In genomic region chr4:88225216-88226107, GRCh38 we compare ENCODE assay signal across 26 cellular contexts. TPM values are rescaled to one million over a fixed set of nuclear protein-coding genes. Genes with fewer than 3 reads are reported as not detected.
A peak's percentile ranks its signal among the peaks of the same experiment; 100 is the strongest.
DNase-seq lines count a peak whose midpoint lies in the region; ATAC-seq and TF ChIP-seq lines count a peak whose summit lies in the region.
"Had no signal": no experiment of that assay in that cellular context is flagged by ENCODE, and none has a peak within 500 bp of the region (broad histone marks: within the 10 kb centered on the region; RNA-seq: fewer than 3 reads in every experiment).

No MANE protein-coding gene starts in this region.

- H3K27me3 ChIP-seq in mammary epithelial cell (ENCODE audit: insufficient read depth, low read length): no peaks in the 10 kb centered on the region
- no peaks in the 10 kb centered on the region for H3K27me3 ChIP-seq in breast epithelium
- H3K27me3 ChIP-seq in OCI-LY3 (ENCODE audit: low read depth, low read length): no peaks in the 10 kb centered on the region
- H3K27me3 ChIP-seq in naive thymus-derived CD4-positive, alpha-beta T cell (ENCODE audit: control insufficient read depth in 2 of 2, insufficient read depth in 2 of 2, low read length in 2 of 2): peaks cover 0 to 3% of the 10 kb centered on the region in 2 donors
- H3K27me3 ChIP-seq: adrenal gland, tibial nerve had no signal

- H4K20me1 ChIP-seq in mammary epithelial cell (ENCODE audit: insufficient read depth, low read length) (no peaks in the 10 kb centered on the region), OCI-LY3 (ENCODE audit: insufficient read depth, low read length) (no peaks in the 10 kb centered on the region)

- H3K36me3 ChIP-seq in mammary epithelial cell (ENCODE audit: insufficient read depth, low read length) (no peaks in the 10 kb centered on the region), breast epithelium (no peaks in the 10 kb centered on the region), OCI-LY3 (replicated peaks; ENCODE audit: low read depth, low read length) (no peaks in the 10 kb centered on the region)
- no peaks in the 10 kb centered on the region for H3K36me3 ChIP-seq in naive thymus-derived CD4-positive, alpha-beta T cell (ENCODE audit: control insufficient read depth in 2 of 3, insufficient read depth in 3 of 3, low read length in 3 of 3)
- H3K36me3 ChIP-seq: adrenal gland, tibial nerve had no signal

- no peaks in the 10 kb centered on the region for H3K9me3 ChIP-seq in mammary epithelial cell (replicated peaks; ENCODE audit: insufficient read depth, low read length)
- no peaks in the 10 kb centered on the region for H3K9me3 ChIP-seq in breast epithelium
- no peaks in the 10 kb centered on the region for H3K9me3 ChIP-seq in OCI-LY3 (ENCODE audit: insufficient read depth, low read length)
- no peaks in the 10 kb centered on the region for H3K9me3 ChIP-seq in naive thymus-derived CD4-positive, alpha-beta T cell (ENCODE audit: control insufficient read depth in 2 of 3, low read length in 3 of 3)
- H3K9me3 ChIP-seq: adrenal gland, mucosa of descending colon, psoas muscle, tibial nerve had no signal

- TF ChIP-seq CTCF in mammary epithelial cell (conservative IDR thresholded peaks at IDR 0.05 in 1 of 2, IDR thresholded peaks at IDR 0.05 in 1 of 2; ENCODE audit: extremely low read depth in 1 of 2, insufficient read depth in 1 of 2, low read depth in 1 of 2, low read length in 2 of 2): no peak
- no peak for TF ChIP-seq CTCF in breast epithelium (IDR thresholded peaks at IDR 0.05)
- no peak for TF ChIP-seq CTCF in OCI-LY3 (IDR thresholded peaks at IDR 0.05; ENCODE audit: low read depth, low read length)

- H3K4me1 ChIP-seq in mammary epithelial cell (ENCODE audit: insufficient read depth, low read length) (no peaks in the 10 kb centered on the region), breast epithelium (no peaks in the 10 kb centered on the region), OCI-LY3 (ENCODE audit: low read length) (peaks cover 11% of the 10 kb centered on the region)
- H3K4me1 ChIP-seq in naive thymus-derived CD4-positive, alpha-beta T cell (ENCODE audit: control insufficient read depth in 2 of 2, insufficient read depth in 2 of 2, low read length in 2 of 2): peaks cover 0 to 2% of the 10 kb centered on the region in 2 donors
- H3K4me1 ChIP-seq: adrenal gland had no signal

- H3K4me3 ChIP-seq in mammary epithelial cell (replicated peaks in 1 of 3; ENCODE audit: insufficient read depth in 1 of 3, low read depth in 2 of 3, low read length in 3 of 3) (no peak overlapping the region), breast epithelium (no peak overlapping the region), OCI-LY3 (ENCODE audit: low read length) (no peak overlapping the region)
- H3K4me3 ChIP-seq in naive thymus-derived CD4-positive, alpha-beta T cell (ENCODE audit: low read length): no peak overlapping the region
- H3K4me3 ChIP-seq: adrenal gland, mucosa of descending colon, psoas muscle, smooth muscle cell, tibial nerve had no signal

- no peak overlapping the region for H3K27ac Mint-ChIP-seq in naive thymus-derived CD4-positive, alpha-beta T cell
- H3K27ac Mint-ChIP-seq: CD14-positive monocyte had no signal

- ATAC-seq in esophagus mucosa: peak; percentile 24
- ATAC-seq in naive thymus-derived CD4-positive, alpha-beta T cell: no peak
- ATAC-seq: mucosa of descending colon, psoas muscle had no signal

- H3K4me1 Mint-ChIP-seq in naive thymus-derived CD4-positive, alpha-beta T cell: peaks cover 0 to 14% (median 3%) of the 10 kb centered on the region in 7 donors
- H3K4me1 Mint-ChIP-seq: CD14-positive monocyte had no signal

- H3K9me3 Mint-ChIP-seq in naive thymus-derived CD4-positive, alpha-beta T cell: peaks cover 0 to 9% (median 0%) of the 10 kb centered on the region in 11 donors

- H2AFZ ChIP-seq in mammary epithelial cell (ENCODE audit: low read depth, low read length): no peak overlapping the region
- H2AFZ ChIP-seq in OCI-LY3 (ENCODE audit: low read depth, low read length): no peak overlapping the region

- H3K27ac ChIP-seq in mammary epithelial cell (ENCODE audit: insufficient read depth, low read depth, low read length) (no peak overlapping the region), breast epithelium (no peak overlapping the region), OCI-LY3 (ENCODE audit: low read length) (no peak overlapping the region)
- no peak overlapping the region for H3K27ac ChIP-seq in naive thymus-derived CD4-positive, alpha-beta T cell (ENCODE audit: low read depth, low read length)
- H3K27ac ChIP-seq: psoas muscle, tibial nerve had no signal

- CTCF ChIA-PET in mammary epithelial cell (lab: Charles Lee; ENCODE audit: low non-redundant PET): no interaction called here
- CTCF ChIA-PET in naive thymus-derived CD4-positive, alpha-beta T cell (lab: Charles Lee): interaction anchor here (0.6 to 1.4 kb wide), 2 partner anchors 290 to 294 kb away, joined by 4 to 6 read pairs; no protein-coding TSS in a partner anchor

- intact Hi-C loops in mammary epithelial cell (cut with micrococcal nuclease): no loop called here
- intact Hi-C loops in breast epithelium (cut with DNase I; ENCODE audit: low total_unique reads): loop anchor here (10.0 kb wide), 1 partner anchor 289 kb away; no protein-coding TSS in a partner anchor
- intact Hi-C loops in naive thymus-derived CD4-positive, alpha-beta T cell (cut with micrococcal nuclease): no loop called here

- H3K9ac ChIP-seq in mammary epithelial cell (ENCODE audit: insufficient read depth, low read length) (no peak overlapping the region), OCI-LY3 (ENCODE audit: low read length) (no peak overlapping the region)

- no peak overlapping the region for H3K4me2 ChIP-seq in mammary epithelial cell (ENCODE audit: insufficient read depth, low read depth, low read length)
- peak overlapping the region; percentile 13; the same call in 1 of the 2 replicates for H3K4me2 ChIP-seq in OCI-LY3 (ENCODE audit: low read length)
- H3K4me2 ChIP-seq: smooth muscle cell had no signal

- dilution Hi-C loops in mammary epithelial cell (cut with HindIII; ENCODE audit: low sequenced_read_pairs): loop anchor here (10.0 kb wide), 1 partner anchor 279 kb away; no protein-coding TSS in a partner anchor

- POLR2A ChIA-PET in naive thymus-derived CD4-positive, alpha-beta T cell (lab: Charles Lee): no interaction called here

- H3K4me3 Mint-ChIP-seq in naive thymus-derived CD4-positive, alpha-beta T cell: peak overlapping the region in 1 of 10 donors; percentile 34
- H3K4me3 Mint-ChIP-seq: CD14-positive monocyte, neural crest cell had no signal

- no TSS peak for BruUV-seq in mammary epithelial cell (replicated peaks; lab: Mats Ljungman, UMichigan)

- H3K36me3 Mint-ChIP-seq in naive thymus-derived CD4-positive, alpha-beta T cell: peaks cover 0 to 5% (median 0%) of the 10 kb centered on the region in 5 donors
- H3K36me3 Mint-ChIP-seq: CD14-positive monocyte had no signal

- in situ Hi-C loops in mammary epithelial cell (cut with MboI; ENCODE audit: low sequenced_read_pairs in 2 of 2): no loop called here

- H3K79me2 ChIP-seq in mammary epithelial cell (ENCODE audit: insufficient read depth, low read length) (no peaks in the 10 kb centered on the region), OCI-LY3 (ENCODE audit: low read length) (no peaks in the 10 kb centered on the region)

- no peak for TF ChIP-seq POLR2A in breast epithelium (IDR thresholded peaks at IDR 0.05)

- DNase-seq in mammary epithelial cell: peak; percentile 2
- no peak for DNase-seq in breast epithelium (ENCODE audit: low spot score in 2 of 2)
- DNase-seq in pulmonary artery endothelial cell (ENCODE audit: low read depth, low spot score): peak; percentile 66
- DNase-seq in naive thymus-derived CD4-positive, alpha-beta T cell: no peak
- DNase-seq in DMS79 (lab: John Stamatoyannopoulos, UW): no peak
- no peak for DNase-seq in DMS 273 (lab: John Stamatoyannopoulos, UW; ENCODE audit: unreplicated experiment)
- DNase-seq: activated CD4-positive, CD25-positive, alpha-beta regulatory T cell; adrenal gland; DMS53; erythroblast; GOT3; Karpas-422; mucosa of descending colon; NCI-H1048; NCI-H2029 treated with DMSO at 0.1 percent for 48 hours; NK-92 treated with Interleukin-12 subunit alpha and Interleukin-12 subunit beta, amount 100 ng/mL, for 24 hours; psoas muscle; stimulated activated CD4-positive, alpha-beta T cell treated with anti-CD3 and anti-CD28 coated beads, Interleukin-2, amount 100 ng/mL, for 48 hours; stimulated activated naive CD4-positive, alpha-beta T cell treated with Interleukin-2 at 50 U/mL for 16 hours; T1000 had no signal

- no peaks in the 10 kb centered on the region for H3K27me3 Mint-ChIP-seq in naive thymus-derived CD4-positive, alpha-beta T cell

- 45% methylated on average over 3 of the region's 3 CpGs for WGBS in mammary epithelial cell (ENCODE audit: low coverage, missing lambda C conversion rate)

RNA-seq across cellular contexts. Expression of gene PPM1K, which starts 58.9 kb away (rescaled TPM):
- total RNA-seq in mammary epithelial cell: 10 to 100 TPM; 10.2 to 13.6 TPM
- polyA plus RNA-seq in mammary epithelial cell: 7.7 TPM
- 29.4 TPM for polyA minus RNA-seq in mammary epithelial cell
- 10 to 100 TPM; 13.8 to 26.2 (median 20.5) TPM for total RNA-seq in breast epithelium
- total RNA-seq in esophagus mucosa: 7.7 TPM
- 9.0 and 13.3 TPM in 2 replicates for total RNA-seq in pulmonary artery endothelial cell
- 10 to 100 TPM; 72.1 to 92.7 (median 91.9) TPM for total RNA-seq in naive thymus-derived CD4-positive, alpha-beta T cell
- 10 to 100 TPM; 64.3 to 91.0 TPM for polyA plus RNA-seq in naive thymus-derived CD4-positive, alpha-beta T cell

Comparison
In these comparisons a context has a peak if more than half of its experiments do, and no peak if none do; other contexts are left out.
1. DNase-seq: peak in mammary epithelial cell (single experiment) and pulmonary artery endothelial cell (single experiment); none in breast epithelium (0 of 2), naive thymus-derived CD4-positive, alpha-beta T cell (0 of 9), DMS79 (single experiment) and DMS 273 (single experiment).